In genomic region chr15:52010633-52011595, GRCh38 we compare ENCODE assay signal across 9 cellular contexts. TPM values are rescaled to one million over a fixed set of nuclear protein-coding genes. Genes with fewer than 3 reads are reported as not detected.
DNase-seq lines count a peak whose midpoint lies in the region; ATAC-seq and TF ChIP-seq lines count a peak whose summit lies in the region.
"Had no signal": no experiment of that assay in that cellular context is flagged by ENCODE, and none has a peak within 500 bp of the region (broad histone marks: within the 10 kb centered on the region; RNA-seq: fewer than 3 reads in every experiment).

No MANE protein-coding gene starts in this region.

- H3K4me2 ChIP-seq in mesendoderm (ENCODE audit: low read length): no peak overlapping the region

- no peaks in the 10 kb centered on the region for H3K27me3 Mint-ChIP-seq in chondrocyte (ENCODE audit: low read depth)

- WGBS in mesendoderm (ENCODE audit: extremely low coverage, insufficient coverage, low lambda C conversion rate): no CpG with 5 or more reads among the region's 14 CpGs

- H3K4ac ChIP-seq in mesendoderm (ENCODE audit: low read depth, low read length): no peak overlapping the region

- CTCF ChIA-PET in AG04450 (lab: Charles Lee): no interaction called here

- DNase-seq in AG04450 (ENCODE audit: low read depth, low spot score): peak; percentile 72
- peak; percentile 11 for DNase-seq in GOT3 (lab: John Stamatoyannopoulos, UW)
- DNase-seq in activated T-cell treated with anti-CD3 and anti-CD28 coated beads, Interleukin-2, amount 50 U/mL, for 48 hours: peak; percentile 83 to 85
- DNase-seq in mesendoderm: no peak
- DNase-seq in chondrocyte (ENCODE audit: low spot score): no peak
- no peak for DNase-seq in cortex of kidney (lab: John Stamatoyannopoulos, UW)
- no peak for DNase-seq in left cardiac atrium

- H3K79me2 ChIP-seq in mesendoderm (ENCODE audit: control insufficient read depth, insufficient read depth, low read length): no peaks in the 10 kb centered on the region

- H3K27me3 ChIP-seq in AG04450 (ENCODE audit: control insufficient read depth, insufficient read depth, low read length) (no peaks in the 10 kb centered on the region), mesendoderm (ENCODE audit: insufficient read depth, low read length, poor library complexity) (no peaks in the 10 kb centered on the region)

- ATAC-seq in GM19452 (IDR thresholded peaks at IDR 0.05; ENCODE audit: unreplicated experiment) (no peak), left cardiac atrium (no peak)

- H3K9me3 ChIP-seq in AG04450 (ENCODE audit: control insufficient read depth, insufficient read depth, low read length): no peaks in the 10 kb centered on the region
- H3K9me3 ChIP-seq: thoracic aorta had no signal

- no peak overlapping the region for H4K5ac ChIP-seq in mesendoderm (ENCODE audit: low read length)

- no peak overlapping the region for H3K4me3 Mint-ChIP-seq in chondrocyte (ENCODE audit: unreplicated experiment)

- intact Hi-C loops in left cardiac atrium (cut with DNase I): no loop called here

- no peaks in the 10 kb centered on the region for H3K9me3 Mint-ChIP-seq in chondrocyte (ENCODE audit: low read depth)

- peak overlapping the region; percentile 25 for H3K27ac ChIP-seq in AG04450 (ENCODE audit: low read depth, low read length)
- no peak overlapping the region for H3K27ac ChIP-seq in mesendoderm (ENCODE audit: low read depth, low read length)
- H3K27ac ChIP-seq: thoracic aorta had no signal

- H3K56ac ChIP-seq in mesendoderm (ENCODE audit: low read length): no peak overlapping the region

- no peak overlapping the region for H2BK5ac ChIP-seq in mesendoderm (ENCODE audit: low read length)

- H3K4me1 Mint-ChIP-seq in chondrocyte (ENCODE audit: low read depth): peaks cover 10% of the 10 kb centered on the region

- H4K8ac ChIP-seq in mesendoderm (ENCODE audit: low read depth, low read length): no peak overlapping the region

- H3K27ac Mint-ChIP-seq in chondrocyte (ENCODE audit: unreplicated experiment): no peak overlapping the region

- H3K4me3 ChIP-seq in AG04450 (ENCODE audit: low read depth, low read length) (no peak overlapping the region), mesendoderm (ENCODE audit: low read length) (no peak overlapping the region)
- H3K4me3 ChIP-seq: thoracic aorta had no signal

- H2BK120ac ChIP-seq in mesendoderm (ENCODE audit: low read depth, low read length): peak overlapping the region; percentile 90

- no peaks in the 10 kb centered on the region for H3K36me3 Mint-ChIP-seq in chondrocyte (ENCODE audit: low read depth)

- no peak overlapping the region for H3K23ac ChIP-seq in mesendoderm (ENCODE audit: low read length)

- H3K4me1 ChIP-seq in mesendoderm (ENCODE audit: control insufficient read depth, low read depth, low read length): no peaks in the 10 kb centered on the region

- POLR2A ChIA-PET in AG04450 (lab: Yijun Ruan, JAX): no interaction called here

- H3K18ac ChIP-seq in mesendoderm (ENCODE audit: low read length): no peak overlapping the region

- no peak overlapping the region for H3K9ac ChIP-seq in mesendoderm (ENCODE audit: low read length)

- H3K36me3 ChIP-seq in mesendoderm (ENCODE audit: control insufficient read depth, insufficient read depth, low read length): no peaks in the 10 kb centered on the region
- H3K36me3 ChIP-seq: thoracic aorta had no signal

- H2BK15ac ChIP-seq in mesendoderm (replicated peaks; ENCODE audit: low read depth): no peak overlapping the region

- H2AK5ac ChIP-seq in mesendoderm (ENCODE audit: low read length): no peak overlapping the region

- TF ChIP-seq CTCF in AG04450 (IDR thresholded peaks at IDR 0.05; ENCODE audit: low read depth, low read length) (no peak), chondrocyte (IDR thresholded peaks at IDR 0.05) (no peak)

- no peaks in the 10 kb centered on the region for H3K79me1 ChIP-seq in mesendoderm (ENCODE audit: low read length)

RNA-seq across cellular contexts. Expression of gene MAPK6, which starts 8.1 kb away (rescaled TPM):
- polyA plus RNA-seq in AG04450 (2011; rRNA removed): 55.7 and 74.3 TPM in 2 replicates
- polyA minus RNA-seq in AG04450 (2011; rRNA and poly(A)+ RNA removed): 49.4 and 66.3 TPM in 2 replicates
- polyA plus RNA-seq in mesendoderm (2013, experiment 1 of 2): 70.7 TPM
- 71.6 TPM for polyA plus RNA-seq in mesendoderm (2013, experiment 2 of 2)
- total RNA-seq in chondrocyte (45.2 to 60.1 TPM (median 59.0 TPM) in 3 replicates), left cardiac atrium (10 to 100 TPM; 16.6 to 21.5 TPM)

RNA-seq across cellular contexts. Expression of gene LEO1, which starts 39.3 kb away (rescaled TPM):
- polyA plus RNA-seq in AG04450 (2011; rRNA removed): 6.8 and 8.0 TPM in 2 replicates
- 3.1 and 7.0 TPM in 2 replicates for polyA minus RNA-seq in AG04450 (2011; rRNA and poly(A)+ RNA removed)
- polyA plus RNA-seq in mesendoderm (2013, experiment 1 of 2): 37.0 TPM
- 37.0 TPM for polyA plus RNA-seq in mesendoderm (2013, experiment 2 of 2)
- total RNA-seq in chondrocyte: 17.5 to 24.0 TPM (median 17.7 TPM) in 3 replicates
- 10 to 100 TPM in 1 of 2 donors, 1 to 10 TPM in 1; 9.8 to 10.8 TPM for total RNA-seq in left cardiac atrium

Comparison
In these comparisons a context has a peak if more than half of its experiments do, and no peak if none do; other contexts are left out.
1. DNase-seq: peak in AG04450 (single experiment), GOT3 (single experiment) and activated T-cell treated with anti-CD3 and anti-CD28 coated beads, Interleukin-2, amount 50 U/mL, for 48 hours (2 of 2); none in mesendoderm (single experiment), chondrocyte (single experiment), cortex of kidney (single experiment) and left cardiac atrium (single experiment).